ENCODE assay signal across 32 cellular contexts in genomic region chr15:44781128-44781810, GRCh38.
"Had no signal": no experiment of that assay in that cellular context is flagged by ENCODE, and none has a peak within 500 bp of the region (broad histone marks: within the 10 kb centered on the region; RNA-seq: fewer than 3 reads in every experiment).

No MANE protein-coding gene starts in this region.

- H3K27me3 ChIP-seq: ascending aorta, MG63 had no signal

- H3K27me3 Mint-ChIP-seq: activated B cell treated with CpG ODN at 0.5 μM for 24 hours; activated CD4-positive, alpha-beta memory T cell treated with anti-CD3 and anti-CD28 coated beads for 36 hours; activated naive CD8-positive, alpha-beta T cell treated with anti-CD3 and anti-CD28 coated beads, Interleukin-2, amount 10 ng/mL, durations not matched to agents 7 days and 5 days had no signal

- ATAC-seq: Right ventricle myocardium inferior had no signal

- H3K4me3 Mint-ChIP-seq: activated B cell treated with CpG ODN at 0.5 μM for 24 hours; activated CD4-positive, alpha-beta memory T cell treated with anti-CD3 and anti-CD28 coated beads for 36 hours; activated naive CD8-positive, alpha-beta T cell treated with anti-CD3 and anti-CD28 coated beads, Interleukin-2, amount 10 ng/mL, durations not matched to agents 7 days and 5 days had no signal

- H3K27ac Mint-ChIP-seq: activated B cell treated with CpG ODN at 0.5 μM for 24 hours; activated CD4-positive, alpha-beta memory T cell treated with anti-CD3 and anti-CD28 coated beads for 36 hours; activated naive CD8-positive, alpha-beta T cell treated with anti-CD3 and anti-CD28 coated beads, Interleukin-2, amount 10 ng/mL, durations not matched to agents 7 days and 5 days had no signal

- H3K36me3 ChIP-seq: ascending aorta, MG63 had no signal

- H3K9me3 ChIP-seq: ascending aorta, MG63 had no signal

- H3K36me3 Mint-ChIP-seq: activated CD4-positive, alpha-beta memory T cell treated with anti-CD3 and anti-CD28 coated beads for 36 hours; activated naive CD8-positive, alpha-beta T cell treated with anti-CD3 and anti-CD28 coated beads, Interleukin-2, amount 10 ng/mL, durations not matched to agents 7 days and 5 days had no signal

- H3K4me2 ChIP-seq: PC-9 had no signal

- H3K4me3 ChIP-seq: ascending aorta, MG63, PC-9 had no signal

- H3K9me3 Mint-ChIP-seq: activated B cell treated with CpG ODN at 0.5 μM for 24 hours; activated CD4-positive, alpha-beta memory T cell treated with anti-CD3 and anti-CD28 coated beads for 36 hours; activated naive CD8-positive, alpha-beta T cell treated with anti-CD3 and anti-CD28 coated beads, Interleukin-2, amount 10 ng/mL, durations not matched to agents 7 days and 5 days had no signal

- H2AFZ ChIP-seq: PC-9 had no signal

- DNase-seq: activated B cell treated with CpG ODN at 0.5 μM for 24 hours; activated CD4-positive, alpha-beta memory T cell treated with anti-CD3 and anti-CD28 coated beads for 36 hours; activated CD4-positive, alpha-beta T cell treated with anti-CD3 and anti-CD28 coated beads for 4 hours; activated CD4-positive, alpha-beta T cell treated with anti-CD3 and anti-CD28 coated beads, Interleukin-2, amount 50 U/mL, for 1 hour; activated CD4-positive, CD25-positive, alpha-beta regulatory T cell treated with anti-CD3 and anti-CD28 coated beads, Interleukin-2, amount 50 U/mL, for 72 hours; activated CD8-positive, alpha-beta memory T cell treated with anti-CD3 and anti-CD28 coated beads, Interleukin-2, amount 50 U/mL, for 48 hours; activated effector memory CD4-positive, alpha-beta T cell treated with Interleukin-2 at 50 U/mL for 16 hours; activated naive CD4-positive, alpha-beta T cell treated with anti-CD3 and anti-CD28 coated beads, Interleukin-2, amount 50 U/mL, for 16 hours; activated naive CD8-positive, alpha-beta T cell treated with anti-CD3 and anti-CD28 coated beads, Interleukin-2, amount 10 ng/mL, durations not matched to agents 7 days and 5 days; activated T-cell treated with anti-CD3 and anti-CD28 coated beads, Interleukin-2, amount 50 U/mL, for 48 hours; amygdala; Karpas-422; KBM-7; NCI-H1092; NCI-H1436 treated with DMSO at 0.1 percent for 48 hours; NCI-H1694 treated with DMSO at 0.1 percent for 48 hours; NCI-H2029; NCI-H345; NCI-H524 treated with DMSO at 0.1 percent for 48 hours; NK-92 treated with Interleukin-12 subunit alpha and Interleukin-12 subunit beta, amount 100 ng/mL, for 24 hours; PC-9; SIG-M5; SW 1271; T-helper 1 cell; T-helper 2 cell; T-helper 9 cell had no signal

- H3K27ac ChIP-seq: ascending aorta, PC-9, RWPE1, VCaP had no signal

- FAIRE-seq: RCC 7860 had no signal
